In genomic region chr4:99438578-99438875, GRCh38 we compare ENCODE assay signal across 15 cellular contexts. TPM values are rescaled to one million over a fixed set of nuclear protein-coding genes. Genes with fewer than 3 reads are reported as not detected.
DNase-seq lines count a peak whose midpoint lies in the region; ATAC-seq, FAIRE-seq and TF ChIP-seq lines count a peak whose summit lies in the region.
"Had no signal": no experiment of that assay in that cellular context is flagged by ENCODE, and none has a peak within 500 bp of the region (broad histone marks: within the 10 kb centered on the region; RNA-seq: fewer than 3 reads in every experiment).

No MANE protein-coding gene starts in this region.

- DNase-seq in AG09319 (ENCODE audit: extremely low read depth, low read depth) (peak; percentile 25), adipocyte (ENCODE audit: low read depth) (peak; percentile 73), fibroblast of gingiva (ENCODE audit: low read depth) (peak; percentile 90), sciatic nerve (ENCODE audit: low spot score) (no peak), DMS53 (lab: John Stamatoyannopoulos, UW) (no peak), GM12892 (ENCODE audit: insufficient read length) (no peak), NCI-H1092 treated with DMSO at 0.1 percent for 48 hours (lab: John Stamatoyannopoulos, UW) (no peak)
- DNase-seq: 8988T, COR-L47, Karpas-422, NCI-H2029 had no signal

- no peak for TF ChIP-seq POLR2A in GM12892 (IDR thresholded peaks at IDR 0.05; ENCODE audit: low read depth, low read length)

- no peaks in the 10 kb centered on the region for H3K9me3 ChIP-seq in adipocyte (ENCODE audit: control insufficient read depth, low read length)
- H3K9me3 ChIP-seq: HAP-1 had no signal

- intact Hi-C loops in sciatic nerve (cut with DNase I), result no loop called here

- no peaks in the 10 kb centered on the region for H3K27me3 ChIP-seq in adipocyte (replicated peaks; ENCODE audit: control insufficient read depth, insufficient read depth, low read length)

- no peaks in the 10 kb centered on the region for H3K36me3 ChIP-seq in adipocyte (ENCODE audit: control insufficient read depth, insufficient read depth, low read length, severe bottlenecking)
- H3K36me3 ChIP-seq: HAP-1 had no signal

- H3K4me1 ChIP-seq in adipocyte (ENCODE audit: control insufficient read depth, insufficient read depth, low read length), result peaks cover 27% of the 10 kb centered on the region
- H3K4me1 ChIP-seq: HAP-1 had no signal

- peak; percentile 80 for ATAC-seq in sciatic nerve
- ATAC-seq in GM18868 (IDR thresholded peaks at IDR 0.05; ENCODE audit: unreplicated experiment), result no peak

- no peak for TF ChIP-seq CTCF in AG09319 (IDR thresholded peaks at IDR 0.05; ENCODE audit: low read depth, low read length)

- H3K4me3 ChIP-seq in adipocyte (ENCODE audit: low read length), result peak overlapping the region; percentile 3
- H3K4me3 ChIP-seq: HAP-1 had no signal

- H3K9ac ChIP-seq in adipocyte (ENCODE audit: low read length), result peak overlapping the region; percentile 63

- FAIRE-seq in GM12892 (lab: Jason Lieb, UNC), result no peak
- FAIRE-seq: GM18507 had no signal

RNA-seq across cellular contexts. Expression of gene ADH7, which starts 3.4 kb away (rescaled TPM):
- not detected for total RNA-seq in sciatic nerve
- polyA plus RNA-seq in GM12892 (2012; ENCODE audit: missing spikeins), result not detected
- total RNA-seq: RPMI7951 had no signal

Comparison
In these comparisons a context has a peak if more than half of its experiments do, and no peak if none do; other contexts are left out.
1. DNase-seq: peak in AG09319 (single experiment), adipocyte (single experiment) and fibroblast of gingiva (single experiment); none in sciatic nerve (single experiment), DMS53 (single experiment), GM12892 (single experiment) and NCI-H1092 treated with DMSO at 0.1 percent for 48 hours (single experiment).